Comparison of ENCODE assay signal across 8 cellular contexts in the genomic region with DNA sequence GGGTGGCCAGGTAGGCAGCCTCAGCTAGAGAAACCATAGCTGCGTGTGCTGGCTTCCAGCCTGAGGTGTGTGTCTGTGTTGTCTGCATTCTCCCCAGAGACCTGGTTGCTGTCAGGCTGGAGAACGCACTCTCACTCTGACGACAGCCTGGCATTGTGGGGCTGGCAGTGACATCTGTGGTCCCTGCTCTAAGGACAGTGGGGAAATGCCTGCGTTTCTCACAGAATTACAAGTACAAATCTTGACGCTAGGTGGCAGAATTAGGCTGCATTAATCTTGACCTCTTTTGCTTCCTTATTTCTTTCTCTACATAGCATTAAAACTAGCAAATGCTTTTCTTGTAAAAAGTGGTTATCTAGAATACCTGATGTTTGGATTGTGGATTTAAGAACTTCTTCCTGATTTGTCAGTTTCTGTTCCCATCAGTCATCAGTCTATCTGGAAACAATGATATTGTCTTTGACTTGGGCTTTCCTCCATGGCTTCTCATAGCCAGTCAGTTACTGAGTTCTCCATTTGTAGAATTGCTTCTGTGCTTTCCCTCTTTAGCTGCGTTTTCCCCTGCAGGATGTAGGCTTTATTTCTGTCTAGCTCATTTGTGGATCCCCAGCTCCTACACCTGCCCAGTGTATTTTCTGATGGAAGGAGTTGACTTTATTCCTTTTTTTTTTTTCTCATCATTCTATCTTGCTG.
DNase-seq lines count a peak whose midpoint lies in the region; ATAC-seq and TF ChIP-seq lines count a peak whose summit lies in the region.

No MANE protein-coding gene starts in this region.

- H3K4me1 ChIP-seq in thyroid gland = no peaks in the 10 kb centered on the region

- peak; percentile 84 for ATAC-seq in GM21515 (IDR thresholded peaks at IDR 0.05; ENCODE audit: unreplicated experiment)
- peak; percentile 89 for ATAC-seq in left lobe of liver

- intact Hi-C loops in thyroid gland (cut with DNase I) = loop anchor here (5.0 kb wide), 2 partner anchors 405 to 520 kb away; a partner anchor contains a TSS

- H3K27ac ChIP-seq in thyroid gland = no peak overlapping the region

- no peak for TF ChIP-seq POLR2A in thyroid gland (IDR thresholded peaks at IDR 0.05)

- no peaks in the 10 kb centered on the region for H3K36me3 ChIP-seq in thyroid gland

- no peaks in the 10 kb centered on the region for H3K27me3 ChIP-seq in thyroid gland

- DNase-seq in NCI-H524 (lab: John Stamatoyannopoulos, UW) (peak; percentile 36 to 59), NCI-H524 treated with DMSO at 0.1 percent for 48 hours (lab: John Stamatoyannopoulos, UW) (no peak), HT1080 (ENCODE audit: low read depth) (peak; percentile 72), RKO (ENCODE audit: low spot score) (peak; percentile 59), dedifferentiated amniotic fluid mesenchymal stem cell (ENCODE audit: extremely low spot score) (peak; percentile 86), left lobe of liver (ENCODE audit: low spot score) (no peak), thyroid gland (peak; percentile 8 to 29)

- WGBS in thyroid gland, 2 donors = 18 to 22% methylated on average over 6 of the region's 6 CpGs

- no peaks in the 10 kb centered on the region for H3K9me3 ChIP-seq in thyroid gland

- no peak overlapping the region for H3K4me3 ChIP-seq in thyroid gland (replicated peaks in 1 of 3)

- TF ChIP-seq CTCF in thyroid gland (IDR thresholded peaks at IDR 0.05) = peak; percentile 34 to 84 (median 58)

Comparison
In these comparisons a context has a peak if more than half of its experiments do, and no peak if none do; other contexts are left out.
1. DNase-seq: peak in NCI-H524 (2 of 2), HT1080 (single experiment), RKO (single experiment), dedifferentiated amniotic fluid mesenchymal stem cell (single experiment) and thyroid gland (2 of 2); none in NCI-H524 treated with DMSO at 0.1 percent for 48 hours (single experiment) and left lobe of liver (single experiment).